1 cellular context compared by ENCODE assay signal in genomic region chr18:9913526-9914333, GRCh38.
TF ChIP-seq lines count a peak whose summit lies in the region.

Gene VAPA, plus strand, starts transcription at chr18:9914016. Its CDS starts 241 bp downstream, at chr18:9914257.

TF ChIP-seq in HepG2, 621 proteins besides CTCF, POLR2A, EP300 and RAD21 (continued from another document and continues in another):
- TF ChIP-seq ZZZ3 (CRISPR knock-in tag; IDR thresholded peaks at IDR 0.05; ENCODE audit: borderline replicate concordance) (peak; percentile 34; the same call in 1 of the 2 replicates), PRDM10 (CRISPR knock-in tag; IDR thresholded peaks at IDR 0.05; ENCODE audit: low read depth) (no peak), ZBTB44 (CRISPR knock-in tag; IDR thresholded peaks at IDR 0.05) (no peak), ZFP62 (CRISPR knock-in tag; IDR thresholded peaks at IDR 0.05) (no peak), ZNF12 (CRISPR knock-in tag; IDR thresholded peaks at IDR 0.05) (peak; percentile 23; the same call in 1 of the 2 replicates), RXRB (CRISPR knock-in tag; IDR thresholded peaks at IDR 0.05; ENCODE audit: borderline replicate concordance) (peak; percentile 43), SMAD1 (CRISPR knock-in tag; IDR thresholded peaks at IDR 0.05; ENCODE audit: borderline replicate concordance, low read depth) (no peak; the same call in 1 of the 2 replicates), HMG20A (CRISPR knock-in tag; IDR thresholded peaks at IDR 0.05; ENCODE audit: borderline replicate concordance) (no peak), ZNF207 (IDR thresholded peaks at IDR 0.05; ENCODE audit: borderline replicate concordance) (no peak), ZSCAN30 (CRISPR knock-in tag; IDR thresholded peaks at IDR 0.05) (no peak), SALL1 (CRISPR knock-in tag; IDR thresholded peaks at IDR 0.05) (peak; percentile 64), TEF (CRISPR knock-in tag; IDR thresholded peaks at IDR 0.05) (no peak), ZNF333 (CRISPR knock-in tag; IDR thresholded peaks at IDR 0.05; ENCODE audit: borderline replicate concordance) (peak; percentile 83; the same call in 1 of the 2 replicates), KDM2A (CRISPR knock-in tag; IDR thresholded peaks at IDR 0.05; ENCODE audit: borderline replicate concordance, low read depth) (peak; percentile 78; the same call in 1 of the 2 replicates), ZSCAN12 (CRISPR knock-in tag; IDR thresholded peaks at IDR 0.05) (no peak), MAFF (IDR thresholded peaks at IDR 0.05; ENCODE audit: low read depth, low read length) (no peak), ISX (CRISPR knock-in tag; conservative IDR thresholded peaks at IDR 0.05) (no peak), ZNF530 (CRISPR knock-in tag; IDR thresholded peaks at IDR 0.05; ENCODE audit: low read depth) (no peak), POLR2G (IDR thresholded peaks at IDR 0.05; ENCODE audit: low read depth, low read length) (peak; percentile 81), BCL6 (CRISPR knock-in tag; IDR thresholded peaks at IDR 0.05) (0 out of 2 replicates have a peak, but pooled peaks have one; percentile 33), HOXA7 (CRISPR knock-in tag; IDR thresholded peaks at IDR 0.05) (no peak), ZSCAN25 (CRISPR knock-in tag; IDR thresholded peaks at IDR 0.05) (peak; percentile 56; the same call in 1 of the 2 replicates), ZEB1 (IDR thresholded peaks at IDR 0.05; ENCODE audit: insufficient replicate concordance, low read depth) (no peak), ZNF251 (CRISPR knock-in tag; IDR thresholded peaks at IDR 0.05) (no peak), ATF1 (CRISPR knock-in tag; IDR thresholded peaks at IDR 0.05) (no peak), GTF3A (CRISPR knock-in tag; conservative IDR thresholded peaks at IDR 0.05) (no peak), TOE1 (CRISPR knock-in tag; IDR thresholded peaks at IDR 0.05) (no peak), ZBTB37 (CRISPR knock-in tag; IDR thresholded peaks at IDR 0.05) (no peak), GRHL1 (CRISPR knock-in tag; conservative IDR thresholded peaks at IDR 0.05) (no peak), AGO1 (IDR thresholded peaks at IDR 0.05; ENCODE audit: low read depth, low read length, poor library complexity, severe bottlenecking) (peak; percentile 64), PCBP1 (IDR thresholded peaks at IDR 0.05; ENCODE audit: borderline replicate concordance, low read depth, low read length) (no peak), RFXANK (CRISPR knock-in tag; IDR thresholded peaks at IDR 0.05) (no peak), ZNF598 (CRISPR knock-in tag; IDR thresholded peaks at IDR 0.05; ENCODE audit: borderline replicate concordance) (0 out of 2 replicates have a peak, but pooled peaks have one; percentile 32), CEBPG (CRISPR knock-in tag; IDR thresholded peaks at IDR 0.05) (no peak)
- TF ChIP-seq, protein P1, sequence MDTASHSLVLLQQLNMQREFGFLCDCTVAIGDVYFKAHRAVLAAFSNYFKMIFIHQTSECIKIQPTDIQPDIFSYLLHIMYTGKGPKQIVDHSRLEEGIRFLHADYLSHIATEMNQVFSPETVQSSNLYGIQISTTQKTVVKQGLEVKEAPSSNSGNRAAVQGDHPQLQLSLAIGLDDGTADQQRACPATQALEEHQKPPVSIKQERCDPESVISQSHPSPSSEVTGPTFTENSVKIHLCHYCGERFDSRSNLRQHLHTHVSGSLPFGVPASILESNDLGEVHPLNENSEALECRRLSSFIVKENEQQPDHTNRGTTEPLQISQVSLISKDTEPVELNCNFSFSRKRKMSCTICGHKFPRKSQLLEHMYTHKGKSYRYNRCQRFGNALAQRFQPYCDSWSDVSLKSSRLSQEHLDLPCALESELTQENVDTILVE (CRISPR knock-in tag; IDR thresholded peaks at IDR 0.05), result peak; percentile 38
- TF ChIP-seq, protein P2, sequence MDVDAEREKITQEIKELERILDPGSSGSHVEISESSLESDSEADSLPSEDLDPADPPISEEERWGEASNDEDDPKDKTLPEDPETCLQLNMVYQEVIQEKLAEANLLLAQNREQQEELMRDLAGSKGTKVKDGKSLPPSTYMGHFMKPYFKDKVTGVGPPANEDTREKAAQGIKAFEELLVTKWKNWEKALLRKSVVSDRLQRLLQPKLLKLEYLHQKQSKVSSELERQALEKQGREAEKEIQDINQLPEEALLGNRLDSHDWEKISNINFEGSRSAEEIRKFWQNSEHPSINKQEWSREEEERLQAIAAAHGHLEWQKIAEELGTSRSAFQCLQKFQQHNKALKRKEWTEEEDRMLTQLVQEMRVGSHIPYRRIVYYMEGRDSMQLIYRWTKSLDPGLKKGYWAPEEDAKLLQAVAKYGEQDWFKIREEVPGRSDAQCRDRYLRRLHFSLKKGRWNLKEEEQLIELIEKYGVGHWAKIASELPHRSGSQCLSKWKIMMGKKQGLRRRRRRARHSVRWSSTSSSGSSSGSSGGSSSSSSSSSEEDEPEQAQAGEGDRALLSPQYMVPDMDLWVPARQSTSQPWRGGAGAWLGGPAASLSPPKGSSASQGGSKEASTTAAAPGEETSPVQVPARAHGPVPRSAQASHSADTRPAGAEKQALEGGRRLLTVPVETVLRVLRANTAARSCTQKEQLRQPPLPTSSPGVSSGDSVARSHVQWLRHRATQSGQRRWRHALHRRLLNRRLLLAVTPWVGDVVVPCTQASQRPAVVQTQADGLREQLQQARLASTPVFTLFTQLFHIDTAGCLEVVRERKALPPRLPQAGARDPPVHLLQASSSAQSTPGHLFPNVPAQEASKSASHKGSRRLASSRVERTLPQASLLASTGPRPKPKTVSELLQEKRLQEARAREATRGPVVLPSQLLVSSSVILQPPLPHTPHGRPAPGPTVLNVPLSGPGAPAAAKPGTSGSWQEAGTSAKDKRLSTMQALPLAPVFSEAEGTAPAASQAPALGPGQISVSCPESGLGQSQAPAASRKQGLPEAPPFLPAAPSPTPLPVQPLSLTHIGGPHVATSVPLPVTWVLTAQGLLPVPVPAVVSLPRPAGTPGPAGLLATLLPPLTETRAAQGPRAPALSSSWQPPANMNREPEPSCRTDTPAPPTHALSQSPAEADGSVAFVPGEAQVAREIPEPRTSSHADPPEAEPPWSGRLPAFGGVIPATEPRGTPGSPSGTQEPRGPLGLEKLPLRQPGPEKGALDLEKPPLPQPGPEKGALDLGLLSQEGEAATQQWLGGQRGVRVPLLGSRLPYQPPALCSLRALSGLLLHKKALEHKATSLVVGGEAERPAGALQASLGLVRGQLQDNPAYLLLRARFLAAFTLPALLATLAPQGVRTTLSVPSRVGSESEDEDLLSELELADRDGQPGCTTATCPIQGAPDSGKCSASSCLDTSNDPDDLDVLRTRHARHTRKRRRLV (CRISPR knock-in tag; IDR thresholded peaks at IDR 0.05), result no peak
- TF ChIP-seq, protein P3, sequence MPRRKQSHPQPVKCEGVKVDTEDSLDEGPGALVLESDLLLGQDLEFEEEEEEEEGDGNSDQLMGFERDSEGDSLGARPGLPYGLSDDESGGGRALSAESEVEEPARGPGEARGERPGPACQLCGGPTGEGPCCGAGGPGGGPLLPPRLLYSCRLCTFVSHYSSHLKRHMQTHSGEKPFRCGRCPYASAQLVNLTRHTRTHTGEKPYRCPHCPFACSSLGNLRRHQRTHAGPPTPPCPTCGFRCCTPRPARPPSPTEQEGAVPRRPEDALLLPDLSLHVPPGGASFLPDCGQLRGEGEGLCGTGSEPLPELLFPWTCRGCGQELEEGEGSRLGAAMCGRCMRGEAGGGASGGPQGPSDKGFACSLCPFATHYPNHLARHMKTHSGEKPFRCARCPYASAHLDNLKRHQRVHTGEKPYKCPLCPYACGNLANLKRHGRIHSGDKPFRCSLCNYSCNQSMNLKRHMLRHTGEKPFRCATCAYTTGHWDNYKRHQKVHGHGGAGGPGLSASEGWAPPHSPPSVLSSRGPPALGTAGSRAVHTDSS (CRISPR knock-in tag; conservative IDR thresholded peaks at IDR 0.05), result peak; percentile 37; the same call in 1 of the 2 replicates
- TF ChIP-seq, protein P4, sequence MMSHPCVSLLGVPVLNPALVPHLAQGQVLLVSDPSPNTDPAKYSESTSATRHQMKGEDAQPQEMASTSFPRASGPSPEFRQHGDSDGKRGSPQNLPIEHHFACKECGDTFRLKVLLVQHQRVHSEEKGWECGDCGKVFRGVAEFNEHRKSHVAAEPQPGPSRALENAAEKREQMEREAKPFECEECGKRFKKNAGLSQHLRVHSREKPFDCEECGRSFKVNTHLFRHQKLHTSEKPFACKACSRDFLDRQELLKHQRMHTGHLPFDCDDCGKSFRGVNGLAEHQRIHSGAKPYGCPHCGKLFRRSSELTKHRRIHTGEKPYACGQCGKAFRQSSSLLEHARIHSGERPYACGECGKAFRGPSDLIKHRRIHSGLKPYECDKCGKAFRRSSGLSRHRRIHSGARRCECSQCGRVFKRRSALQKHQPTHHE (CRISPR knock-in tag; IDR thresholded peaks at IDR 0.05; ENCODE audit: borderline replicate concordance), result 0 out of 2 replicates have a peak, but pooled peaks have one; percentile 59
